ENCODE assay signal across 16 cellular contexts in the genomic region with DNA sequence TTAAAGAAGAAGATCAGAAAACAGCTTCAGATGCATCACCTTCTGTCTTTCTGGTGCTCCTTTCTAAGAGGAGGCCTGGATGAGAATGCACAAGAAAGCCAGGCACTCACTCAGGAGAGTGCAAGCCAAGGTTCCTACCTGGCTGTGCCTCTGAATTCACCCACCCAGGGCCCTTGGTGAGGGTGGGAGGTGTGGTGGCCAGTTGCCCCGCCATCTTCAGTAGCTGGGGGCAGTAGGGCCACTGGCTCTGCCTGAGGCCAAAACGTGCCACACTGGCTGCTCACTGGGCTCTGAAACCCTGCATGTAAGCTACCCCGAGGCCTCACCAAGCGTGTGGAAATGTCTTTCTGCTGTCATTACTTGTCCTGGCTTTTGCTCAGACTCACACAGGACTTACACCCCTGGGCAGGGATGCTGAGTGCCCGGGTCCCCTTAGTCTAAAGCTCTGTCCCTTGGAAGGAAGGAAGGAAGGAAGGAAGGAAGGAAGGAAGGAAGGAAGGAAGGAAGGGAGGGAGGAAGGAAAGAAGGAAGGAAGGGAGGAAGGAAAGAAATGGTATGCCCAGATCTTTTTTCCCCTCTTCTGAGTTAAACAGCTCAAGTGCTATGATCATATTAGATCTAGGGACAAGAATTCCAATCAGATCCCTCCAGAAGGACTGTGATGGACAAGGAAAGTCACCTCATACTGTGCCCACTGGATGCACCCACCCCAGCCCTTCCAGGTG. TPM values are rescaled to one million over a fixed set of nuclear protein-coding genes. Genes with fewer than 3 reads are reported as not detected.
DNase-seq lines count a peak whose midpoint lies in the region; ATAC-seq and TF ChIP-seq lines count a peak whose summit lies in the region.
"Had no signal": no experiment of that assay in that cellular context is flagged by ENCODE, and none has a peak within 500 bp of the region (broad histone marks: within the 10 kb centered on the region; RNA-seq: fewer than 3 reads in every experiment).

No MANE protein-coding gene starts in this region.

- no peaks in the 10 kb centered on the region for H3K36me3 Mint-ChIP-seq in activated naive CD8-positive, alpha-beta T cell
- H3K36me3 Mint-ChIP-seq in activated naive CD8-positive, alpha-beta T cell treated with anti-CD3 and anti-CD28 coated beads for 36 hours, result no peaks in the 10 kb centered on the region
- H3K36me3 Mint-ChIP-seq in stimulated activated memory B cell treated with anti-CD40 and anti-IgM and Interleukin-4, amounts not matched to agents 10 μg/mL and 1 μg/mL and 100 μg/mL, for 72 hours, result no peaks in the 10 kb centered on the region
- H3K36me3 Mint-ChIP-seq: stimulated activated naive B cell treated with anti-CD40 and anti-IgM and Interleukin-4, amounts not matched to agents 10 μg/mL and 1 μg/mL and 100 μg/mL, for 72 hours had no signal

- no peak overlapping the region for H3K4me3 ChIP-seq in Peyer's patch
- H3K4me3 ChIP-seq: ovary, skin epidermis had no signal

- no peak for ATAC-seq in left lobe of liver
- ATAC-seq in stimulated activated memory B cell treated with anti-CD40 and anti-IgM and Interleukin-4, amounts not matched to agents 10 μg/mL and 1 μg/mL and 100 μg/mL, for 72 hours, result no peak
- no peak for ATAC-seq in GM19397 (IDR thresholded peaks at IDR 0.05; ENCODE audit: unreplicated experiment)
- no peak for ATAC-seq in GM18517 (IDR thresholded peaks at IDR 0.05; ENCODE audit: unreplicated experiment)

- H3K9me3 Mint-ChIP-seq in activated naive CD8-positive, alpha-beta T cell (ENCODE audit: low read depth), result no peaks in the 10 kb centered on the region
- H3K9me3 Mint-ChIP-seq in activated naive CD8-positive, alpha-beta T cell treated with anti-CD3 and anti-CD28 coated beads for 36 hours, result no peaks in the 10 kb centered on the region
- H3K9me3 Mint-ChIP-seq in stimulated activated memory B cell treated with anti-CD40 and anti-IgM and Interleukin-4, amounts not matched to agents 10 μg/mL and 1 μg/mL and 100 μg/mL, for 72 hours, result no peaks in the 10 kb centered on the region
- H3K9me3 Mint-ChIP-seq: stimulated activated naive B cell treated with anti-CD40 and anti-IgM and Interleukin-4, amounts not matched to agents 10 μg/mL and 1 μg/mL and 100 μg/mL, for 72 hours had no signal

- H3K27ac ChIP-seq in Peyer's patch, result peak overlapping the region in 3 of 4 donors; percentile 54 to 91 (median 82)
- H3K27ac ChIP-seq: ovary had no signal

- peak overlapping the region; percentile 99 for H3K27ac Mint-ChIP-seq in activated naive CD8-positive, alpha-beta T cell
- no peak overlapping the region for H3K27ac Mint-ChIP-seq in activated naive CD8-positive, alpha-beta T cell treated with anti-CD3 and anti-CD28 coated beads for 36 hours
- peak overlapping the region; percentile 99 for H3K27ac Mint-ChIP-seq in stimulated activated memory B cell treated with anti-CD40 and anti-IgM and Interleukin-4, amounts not matched to agents 10 μg/mL and 1 μg/mL and 100 μg/mL, for 72 hours

- no peaks in the 10 kb centered on the region for H3K27me3 Mint-ChIP-seq in activated naive CD8-positive, alpha-beta T cell
- H3K27me3 Mint-ChIP-seq in activated naive CD8-positive, alpha-beta T cell treated with anti-CD3 and anti-CD28 coated beads for 36 hours, result no peaks in the 10 kb centered on the region
- no peaks in the 10 kb centered on the region for H3K27me3 Mint-ChIP-seq in stimulated activated memory B cell treated with anti-CD40 and anti-IgM and Interleukin-4, amounts not matched to agents 10 μg/mL and 1 μg/mL and 100 μg/mL, for 72 hours
- H3K27me3 Mint-ChIP-seq: stimulated activated naive B cell treated with anti-CD40 and anti-IgM and Interleukin-4, amounts not matched to agents 10 μg/mL and 1 μg/mL and 100 μg/mL, for 72 hours had no signal

- H3K27me3 ChIP-seq in Peyer's patch, result no peaks in the 10 kb centered on the region
- H3K27me3 ChIP-seq: ovary had no signal

- TF ChIP-seq POLR2A in Peyer's patch (IDR thresholded peaks at IDR 0.05), result no peak

- TF ChIP-seq CTCF in Peyer's patch (IDR thresholded peaks at IDR 0.05), result no peak

- H3K4me1 Mint-ChIP-seq in activated naive CD8-positive, alpha-beta T cell (ENCODE audit: low read depth), result peaks cover 58% of the 10 kb centered on the region
- H3K4me1 Mint-ChIP-seq in activated naive CD8-positive, alpha-beta T cell treated with anti-CD3 and anti-CD28 coated beads for 36 hours, result peaks cover 54% of the 10 kb centered on the region
- peaks cover 68% of the 10 kb centered on the region for H3K4me1 Mint-ChIP-seq in stimulated activated memory B cell treated with anti-CD40 and anti-IgM and Interleukin-4, amounts not matched to agents 10 μg/mL and 1 μg/mL and 100 μg/mL, for 72 hours

- no peaks in the 10 kb centered on the region for H3K36me3 ChIP-seq in Peyer's patch
- H3K36me3 ChIP-seq: ovary had no signal

- no peaks in the 10 kb centered on the region for H3K9me3 ChIP-seq in Peyer's patch
- H3K9me3 ChIP-seq: ovary had no signal

- H3K4me3 Mint-ChIP-seq in activated naive CD8-positive, alpha-beta T cell, result no peak overlapping the region
- H3K4me3 Mint-ChIP-seq in activated naive CD8-positive, alpha-beta T cell treated with anti-CD3 and anti-CD28 coated beads for 36 hours, result no peak overlapping the region
- H3K4me3 Mint-ChIP-seq in stimulated activated memory B cell treated with anti-CD40 and anti-IgM and Interleukin-4, amounts not matched to agents 10 μg/mL and 1 μg/mL and 100 μg/mL, for 72 hours, result no peak overlapping the region
- H3K4me3 Mint-ChIP-seq: stimulated activated naive B cell treated with anti-CD40 and anti-IgM and Interleukin-4, amounts not matched to agents 10 μg/mL and 1 μg/mL and 100 μg/mL, for 72 hours had no signal

- H3K4me1 ChIP-seq in Peyer's patch, result peaks cover 0 to 35% (median 20%) of the 10 kb centered on the region in 4 donors

- no peak for DNase-seq in activated naive CD8-positive, alpha-beta T cell treated with anti-CD3 and anti-CD28 coated beads for 36 hours
- DNase-seq in Peyer's patch, result no peak
- peak; percentile 42 for DNase-seq in left lobe of liver (ENCODE audit: low spot score)
- no peak for DNase-seq in anterior cingulate cortex (lab: John Stamatoyannopoulos, UW)
- DNase-seq: activated CD4-positive, CD25-positive, alpha-beta regulatory T cell treated with anti-CD3 and anti-CD28 coated beads, Interleukin-2, amount 50 U/mL, for 72 hours; aorta; cortex of kidney; NCI-H1436; NK-92 treated with Interleukin-12 subunit alpha and Interleukin-12 subunit beta, amount 100 ng/mL, for 24 hours; ovary; stimulated activated naive B cell treated with anti-CD40 and anti-IgM and Interleukin-4, amounts not matched to agents 10 μg/mL and 1 μg/mL and 100 μg/mL, for 72 hours had no signal

RNA-seq across cellular contexts. Expression of a gene that starts 8.5 kb away (rescaled TPM):
- total RNA-seq in activated naive CD8-positive, alpha-beta T cell treated with anti-CD3 and anti-CD28 coated beads for 36 hours, result 10 to 100 TPM; 85.0 to 89.2 TPM
- total RNA-seq in Peyer's patch (10 to 100 TPM; 10.9 to 44.6 (median 14.8) TPM), left lobe of liver (7.6 TPM)
